In genomic region chr12:52990206-52990605, GRCh38 we compare ENCODE assay signal across 19 cellular contexts. TPM values are rescaled to one million over a fixed set of nuclear protein-coding genes. Genes with fewer than 3 reads are reported as not detected.
A peak's percentile ranks its signal among the peaks of the same experiment; 100 is the strongest.
DNase-seq lines count a peak whose midpoint lies in the region; ATAC-seq, FAIRE-seq and TF ChIP-seq lines count a peak whose summit lies in the region.
"Had no signal": no experiment of that assay in that cellular context is flagged by ENCODE, and none has a peak within 500 bp of the region (broad histone marks: within the 10 kb centered on the region; RNA-seq: fewer than 3 reads in every experiment).

No MANE protein-coding gene starts in this region.

- H2AFZ ChIP-seq in GM23248 = no peak overlapping the region
- no peak overlapping the region for H2AFZ ChIP-seq in HepG2 (ENCODE audit: low read length)

- peaks cover 7% of the 10 kb centered on the region; the same call in 1 of the 2 replicates for H3F3A ChIP-seq in GM23248 (ENCODE audit: insufficient read depth)

- H3K27ac ChIP-seq in GM23248 (no peak overlapping the region), HepG2 (ENCODE audit: extremely low read length, insufficient read depth, low read length) (peak overlapping the region; percentile 45)
- H3K27ac ChIP-seq: BLaER1 had no signal

- H3K4me1 Mint-ChIP-seq in MCF 10A (ENCODE audit: insufficient read depth, unreplicated experiment) = peaks cover 8% of the 10 kb centered on the region

- H3K27me3 ChIP-seq in GM23248 (replicated peaks; ENCODE audit: insufficient read depth) (no peaks in the 10 kb centered on the region), HepG2 (ENCODE audit: control insufficient read depth in 1 of 2, insufficient read depth in 2 of 2, low read length in 2 of 2) (no peaks in the 10 kb centered on the region)
- H3K27me3 ChIP-seq: BLaER1 had no signal

- CTCF ChIA-PET in HepG2 (lab: Yijun Ruan, JAX; ENCODE audit: low intra/inter-chr PET ratio, low total read pairs) = no interaction called here
- CTCF ChIA-PET in MCF 10A (lab: Yijun Ruan, JAX) = interaction anchor here (0.9 to 5.4 kb wide), 2 partner anchors 9 to 105 kb away, joined by 3 to 41 read pairs; no protein-coding TSS in a partner anchor

- H4K20me1 ChIP-seq in GM23248 (ENCODE audit: insufficient read depth) = no peaks in the 10 kb centered on the region
- H4K20me1 ChIP-seq in HepG2 (ENCODE audit: insufficient read depth, low read length) = no peaks in the 10 kb centered on the region
- H4K20me1 ChIP-seq: BLaER1 had no signal

- in situ Hi-C loops in GM23248 (cut with MboI) (loop anchor here (25.0 kb wide), 1 partner anchor 603 kb away; the partner anchor contains the start of gene KRT84), HepG2 (cut with HindIII; ENCODE audit: extremely low pct_ligation_motif_present, low pct_unique_long_range_greater_than_20kb) (loop anchor here (25.0 kb wide), 3 partner anchors 303 to 853 kb away; partner anchors contain the start of genes KRT1 and KRT84)

- TF ChIP-seq CTCF in HepG2 (CRISPR knock-in tag; IDR thresholded peaks at IDR 0.05) = no peak
- TF ChIP-seq CTCF in MCF 10A (IDR thresholded peaks at IDR 0.05; ENCODE audit: unreplicated experiment) = no peak

- no peak for ATAC-seq in HepG2
- ATAC-seq in HG02885 (IDR thresholded peaks at IDR 0.05; ENCODE audit: poor library complexity, unreplicated experiment) = no peak
- ATAC-seq: GM12878 had no signal

- POLR2A ChIA-PET in HepG2 (lab: Yijun Ruan, JAX) = interaction anchor here (8.0 kb wide), 1 partner anchor 16 kb away, joined by 159 read pairs; the partner anchor contains the start of gene EIF4B
- POLR2A ChIA-PET in MCF 10A (lab: Yijun Ruan, JAX) = no interaction called here

- H3K9me3 ChIP-seq in GM23248 (ENCODE audit: low read depth) = no peaks in the 10 kb centered on the region
- H3K9me3 ChIP-seq in HepG2 (ENCODE audit: low read length) = no peaks in the 10 kb centered on the region
- H3K9me3 ChIP-seq: BLaER1 had no signal

- no peak for FAIRE-seq in HepG2 (lab: Jason Lieb, UNC)
- FAIRE-seq: GM12878, GM19239 had no signal

- peak; percentile 62 for DNase-seq in AG08395 (ENCODE audit: low spot score)
- DNase-seq in GM23248 = peak; percentile 63
- DNase-seq in amniotic epithelial cell (ENCODE audit: low read depth) = peak; percentile 69
- no peak for DNase-seq in HepG2 (ENCODE audit: low spot score)
- DNase-seq in NCI-H1694 treated with DMSO at 0.1 percent for 48 hours (lab: John Stamatoyannopoulos, UW) = no peak
- DNase-seq in MCF 10A (ENCODE audit: unreplicated experiment) = no peak
- DNase-seq in activated CD4-positive, alpha-beta T cell treated with anti-CD3 and anti-CD28 coated beads for 1 hour = no peak
- DNase-seq: DMS153, GOT3, Karpas-422, NCI-H1417, NCI-H2029, NCI-H2171 treated with DMSO at 0.1 percent for 48 hours, NCI-H510A treated with DMSO at 0.1 percent for 48 hours, SW 1271 had no signal

- H3K4me3 Mint-ChIP-seq in MCF 10A (ENCODE audit: unreplicated experiment) = no peak overlapping the region

- H3K4me3 ChIP-seq in GM23248 (no peak overlapping the region), HepG2 (replicated peaks in 1 of 3; ENCODE audit: insufficient read depth in 1 of 3, low read depth in 2 of 3, low read length in 3 of 3) (no peak overlapping the region)
- H3K4me3 ChIP-seq: BLaER1, GM12878 had no signal

- H3K36me3 ChIP-seq in GM23248 (ENCODE audit: low read depth) (no peaks in the 10 kb centered on the region), HepG2 (replicated peaks in 1 of 2; ENCODE audit: control insufficient read depth in 1 of 2, insufficient read depth in 2 of 2, low read length in 2 of 2) (no peaks in the 10 kb centered on the region)
- H3K36me3 ChIP-seq: BLaER1 had no signal

- no peaks in the 10 kb centered on the region for H3K9me2 ChIP-seq in GM23248 (ENCODE audit: insufficient read depth)

- intact Hi-C loops in HepG2 (cut with micrococcal nuclease; ENCODE audit: unreplicated experiment) (no loop called here), MCF 10A (cut with micrococcal nuclease) (no loop called here)

- H3K4me1 ChIP-seq in GM23248 (ENCODE audit: insufficient read depth) = no peaks in the 10 kb centered on the region
- H3K4me1 ChIP-seq in HepG2 (ENCODE audit: insufficient read depth, low read length) = peaks cover 61% of the 10 kb centered on the region
- H3K4me1 ChIP-seq: BLaER1 had no signal

- H3K27ac Mint-ChIP-seq in MCF 10A (ENCODE audit: low read depth, unreplicated experiment) = no peak overlapping the region

- no peak for TF ChIP-seq POLR2A in HepG2 (IDR thresholded peaks at IDR 0.05; ENCODE audit: insufficient read depth in 1 of 2, low read depth in 2 of 2, low read length in 2 of 2)

- H3K9me3 Mint-ChIP-seq in MCF 10A (ENCODE audit: unreplicated experiment) = no peaks in the 10 kb centered on the region

- no peak overlapping the region for H3K9ac ChIP-seq in GM23248
- H3K9ac ChIP-seq in HepG2 (ENCODE audit: insufficient read depth, low read depth, low read length) = no peak overlapping the region
- H3K9ac ChIP-seq: BLaER1 had no signal

- H3K4me2 ChIP-seq in GM23248 (ENCODE audit: unreplicated experiment) (no peak overlapping the region), HepG2 (ENCODE audit: low read depth, low read length) (no peak overlapping the region)
- H3K4me2 ChIP-seq: BLaER1 had no signal

- no peak for TF ChIP-seq RAD21 in HepG2 (CRISPR knock-in tag; IDR thresholded peaks at IDR 0.05)

- H3K79me2 ChIP-seq in GM23248 (ENCODE audit: insufficient read depth) (no peaks in the 10 kb centered on the region), HepG2 (ENCODE audit: insufficient read depth, low read length) (no peaks in the 10 kb centered on the region)

- WGBS in GM23248 (ENCODE audit: low coverage in 1 of 2, low lambda C conversion rate in 2 of 2, missing lambda C conversion rate in 2 of 2), 2 experiments = 31 to 36% methylated on average over 4 of the region's 4 CpGs
- 95% methylated on average over 4 of the region's 4 CpGs for WGBS in HepG2 (ENCODE audit: low lambda C conversion rate)

- TF ChIP-seq EP300 in HepG2 (IDR thresholded peaks at IDR 0.05; ENCODE audit: low read depth in 2 of 2, low read length in 2 of 2) (no peak), HepG2 (CRISPR knock-in tag; IDR thresholded peaks at IDR 0.05; ENCODE audit: borderline replicate concordance) (no peak)

- H3K27me3 Mint-ChIP-seq in MCF 10A (ENCODE audit: insufficient read depth, unreplicated experiment) = no peaks in the 10 kb centered on the region

- no TSS peak for BruUV-seq in HepG2 (replicated peaks; lab: Mats Ljungman, UMichigan)
- BruUV-seq in MCF 10A (replicated peaks; lab: Mats Ljungman, UMichigan) = no TSS peak

- no peaks in the 10 kb centered on the region for H3K36me3 Mint-ChIP-seq in MCF 10A (ENCODE audit: insufficient read depth, unreplicated experiment)

RNA-seq across cellular contexts. Expression of gene EIF4B, which starts 16.1 kb away (rescaled TPM):
- total RNA-seq in GM23248 (2014; rRNA removed; shearing (Covaris generic)) = 436 and 501 TPM in 2 replicates
- 73.4 and 74.8 TPM in 2 replicates for polyA plus RNA-seq in GM23248 (2016; fragmentation: Nextera tagmentation; extraction: Ambion mirVana)
- 548 and 779 TPM in 2 replicates for total RNA-seq in HepG2 (2016; rRNA removed; fragmentation: Illumina TruSeq; extraction: Trizol)
- 127 and 150 TPM in 2 replicates for total RNA-seq in HepG2 (2016; cell fraction: cytosol; rRNA removed; fragmentation: Illumina TruSeq; extraction: Trizol; ENCODE audit: low read depth)
- 568 and 746 TPM in 2 replicates for total RNA-seq in HepG2 (2016; cell fraction: insoluble cytoplasmic fraction; rRNA removed; fragmentation: Illumina TruSeq; extraction: Trizol)
- 454 and 551 TPM in 2 replicates for total RNA-seq in HepG2 (2016; cell fraction: membrane; rRNA removed; fragmentation: Illumina TruSeq; extraction: Trizol)
- total RNA-seq in HepG2 (2016; cell fraction: nucleus; rRNA removed; fragmentation: Illumina TruSeq; extraction: Trizol) = 263 and 291 TPM in 2 replicates
- polyA plus RNA-seq in HepG2 (2011; rRNA removed) = 327 and 416 TPM in 2 replicates
- 501 and 516 TPM in 2 replicates for polyA plus RNA-seq in HepG2 (2011; cell fraction: cytosol; rRNA removed)
- polyA plus RNA-seq in HepG2 (2011; cell fraction: nucleus; rRNA removed) = 203 and 222 TPM in 2 replicates
- polyA plus RNA-seq in HepG2 (2012) = 450 and 479 TPM in 2 replicates
- 74.7 and 91.4 TPM in 2 replicates for polyA plus RNA-seq in HepG2 (2016; cell fraction: cytosol; fragmentation: Illumina TruSeq; extraction: Trizol; ENCODE audit: low read depth)
- polyA plus RNA-seq in HepG2 (2016; cell fraction: insoluble cytoplasmic fraction; fragmentation: Illumina TruSeq; extraction: Trizol; ENCODE audit: low read depth) = 445 and 458 TPM in 2 replicates
- polyA plus RNA-seq in HepG2 (2016; cell fraction: membrane; fragmentation: Illumina TruSeq; extraction: Trizol; ENCODE audit: low read depth) = 254 and 316 TPM in 2 replicates
- 258 and 266 TPM in 2 replicates for polyA plus RNA-seq in HepG2 (2016; cell fraction: nucleus; fragmentation: Illumina TruSeq; extraction: Trizol; ENCODE audit: insufficient read depth, low read depth)
- 738 and 1,247 TPM in 2 replicates for polyA minus RNA-seq in HepG2 (2011; rRNA and poly(A)+ RNA removed; ENCODE audit: low replicate concordance)
- polyA minus RNA-seq in HepG2 (2011; cell fraction: cytosol; rRNA and poly(A)+ RNA removed) = 496 and 595 TPM in 2 replicates
- 250 and 365 TPM in 2 replicates for polyA minus RNA-seq in HepG2 (2011; cell fraction: nucleus; rRNA and poly(A)+ RNA removed)
- 580 and 658 TPM in 2 replicates for total RNA-seq in MCF 10A (2022)

RNA-seq across cellular contexts. Expression of gene KRT18, which starts 41.3 kb away (rescaled TPM):
- 69.9 and 83.8 TPM in 2 replicates for total RNA-seq in GM23248 (2014; rRNA removed; shearing (Covaris generic))
- polyA plus RNA-seq in GM23248 (2016; fragmentation: Nextera tagmentation; extraction: Ambion mirVana) = 141 TPM in 2 replicates
- 618 and 762 TPM in 2 replicates for total RNA-seq in HepG2 (2016; rRNA removed; fragmentation: Illumina TruSeq; extraction: Trizol)
- 344 and 369 TPM in 2 replicates for total RNA-seq in HepG2 (2016; cell fraction: cytosol; rRNA removed; fragmentation: Illumina TruSeq; extraction: Trizol; ENCODE audit: low read depth)
- 631 and 704 TPM in 2 replicates for total RNA-seq in HepG2 (2016; cell fraction: insoluble cytoplasmic fraction; rRNA removed; fragmentation: Illumina TruSeq; extraction: Trizol)
- total RNA-seq in HepG2 (2016; cell fraction: membrane; rRNA removed; fragmentation: Illumina TruSeq; extraction: Trizol) = 289 and 321 TPM in 2 replicates
- 291 and 298 TPM in 2 replicates for total RNA-seq in HepG2 (2016; cell fraction: nucleus; rRNA removed; fragmentation: Illumina TruSeq; extraction: Trizol)
- 433 and 436 TPM in 2 replicates for polyA plus RNA-seq in HepG2 (2011; rRNA removed)
- 543 and 742 TPM in 2 replicates for polyA plus RNA-seq in HepG2 (2011; cell fraction: cytosol; rRNA removed)
- 328 and 341 TPM in 2 replicates for polyA plus RNA-seq in HepG2 (2011; cell fraction: nucleus; rRNA removed)
- polyA plus RNA-seq in HepG2 (2012) = 356 and 426 TPM in 2 replicates
- polyA plus RNA-seq in HepG2 (2016; cell fraction: cytosol; fragmentation: Illumina TruSeq; extraction: Trizol; ENCODE audit: low read depth) = 354 and 399 TPM in 2 replicates
- 703 and 776 TPM in 2 replicates for polyA plus RNA-seq in HepG2 (2016; cell fraction: insoluble cytoplasmic fraction; fragmentation: Illumina TruSeq; extraction: Trizol; ENCODE audit: low read depth)
- 250 and 261 TPM in 2 replicates for polyA plus RNA-seq in HepG2 (2016; cell fraction: membrane; fragmentation: Illumina TruSeq; extraction: Trizol; ENCODE audit: low read depth)
- polyA plus RNA-seq in HepG2 (2016; cell fraction: nucleus; fragmentation: Illumina TruSeq; extraction: Trizol; ENCODE audit: insufficient read depth, low read depth) = 432 and 466 TPM in 2 replicates
- polyA minus RNA-seq in HepG2 (2011; rRNA and poly(A)+ RNA removed; ENCODE audit: low replicate concordance) = 346 and 697 TPM in 2 replicates
- 294 and 350 TPM in 2 replicates for polyA minus RNA-seq in HepG2 (2011; cell fraction: cytosol; rRNA and poly(A)+ RNA removed)
- polyA minus RNA-seq in HepG2 (2011; cell fraction: nucleus; rRNA and poly(A)+ RNA removed) = 138 and 164 TPM in 2 replicates
- total RNA-seq in MCF 10A (2022) = 659 and 662 TPM in 2 replicates

RNA-seq across cellular contexts. Expression of gene TNS2, which starts 59.7 kb away (rescaled TPM):
- 41.6 and 48.6 TPM in 2 replicates for total RNA-seq in GM23248 (2014; rRNA removed; shearing (Covaris generic))
- 24.1 and 26.1 TPM in 2 replicates for polyA plus RNA-seq in GM23248 (2016; fragmentation: Nextera tagmentation; extraction: Ambion mirVana)
- total RNA-seq in HepG2 (2016; rRNA removed; fragmentation: Illumina TruSeq; extraction: Trizol) = 3.2 and 8.9 TPM in 2 replicates
- total RNA-seq in HepG2 (2016; cell fraction: cytosol; rRNA removed; fragmentation: Illumina TruSeq; extraction: Trizol; ENCODE audit: low read depth) = 3.1 and 5.0 TPM in 2 replicates
- 2.8 and 9.5 TPM in 2 replicates for total RNA-seq in HepG2 (2016; cell fraction: insoluble cytoplasmic fraction; rRNA removed; fragmentation: Illumina TruSeq; extraction: Trizol)
- 3.1 and 3.8 TPM in 2 replicates for total RNA-seq in HepG2 (2016; cell fraction: membrane; rRNA removed; fragmentation: Illumina TruSeq; extraction: Trizol)
- total RNA-seq in HepG2 (2016; cell fraction: nucleus; rRNA removed; fragmentation: Illumina TruSeq; extraction: Trizol) = 13.3 and 14.8 TPM in 2 replicates
- 18.0 and 20.4 TPM in 2 replicates for polyA plus RNA-seq in HepG2 (2011; rRNA removed)
- 3.9 and 6.8 TPM in 2 replicates for polyA plus RNA-seq in HepG2 (2011; cell fraction: cytosol; rRNA removed)
- 181 and 258 TPM in 2 replicates for polyA plus RNA-seq in HepG2 (2011; cell fraction: nucleus; rRNA removed)
- 13.0 and 15.3 TPM in 2 replicates for polyA plus RNA-seq in HepG2 (2012)
- polyA plus RNA-seq in HepG2 (2016; cell fraction: cytosol; fragmentation: Illumina TruSeq; extraction: Trizol; ENCODE audit: low read depth) = 0.96 and 1.4 TPM in 2 replicates
- polyA plus RNA-seq in HepG2 (2016; cell fraction: insoluble cytoplasmic fraction; fragmentation: Illumina TruSeq; extraction: Trizol; ENCODE audit: low read depth) = 5.7 and 8.2 TPM in 2 replicates
- 2.0 and 4.2 TPM in 2 replicates for polyA plus RNA-seq in HepG2 (2016; cell fraction: membrane; fragmentation: Illumina TruSeq; extraction: Trizol; ENCODE audit: low read depth)
- 34.1 and 49.0 TPM in 2 replicates for polyA plus RNA-seq in HepG2 (2016; cell fraction: nucleus; fragmentation: Illumina TruSeq; extraction: Trizol; ENCODE audit: insufficient read depth, low read depth)
- 34.0 and 38.3 TPM in 2 replicates for polyA minus RNA-seq in HepG2 (2011; rRNA and poly(A)+ RNA removed; ENCODE audit: low replicate concordance)
- polyA minus RNA-seq in HepG2 (2011; cell fraction: cytosol; rRNA and poly(A)+ RNA removed) = 9.9 and 10.3 TPM in 2 replicates
- polyA minus RNA-seq in HepG2 (2011; cell fraction: nucleus; rRNA and poly(A)+ RNA removed) = 63.8 and 80.3 TPM in 2 replicates
- total RNA-seq in MCF 10A (2022) = 22.3 and 26.3 TPM in 2 replicates

Comparison
In these comparisons a context has a peak if more than half of its experiments do, and no peak if none do; other contexts are left out.
1. DNase-seq: peak in AG08395 (single experiment), GM23248 (single experiment) and amniotic epithelial cell (single experiment); none in HepG2 (single experiment), NCI-H1694 treated with DMSO at 0.1 percent for 48 hours (single experiment), MCF 10A (single experiment) and activated CD4-positive, alpha-beta T cell treated with anti-CD3 and anti-CD28 coated beads for 1 hour (single experiment).